Comparison of ENCODE assay signal across 15 cellular contexts in genomic region chr14:87492556-87492955, GRCh38.
DNase-seq lines count a peak whose midpoint lies in the region; ATAC-seq and TF ChIP-seq lines count a peak whose summit lies in the region.
"Had no signal": no experiment of that assay in that cellular context is flagged by ENCODE, and none has a peak within 500 bp of the region (broad histone marks: within the 10 kb centered on the region; RNA-seq: fewer than 3 reads in every experiment).

No MANE protein-coding gene starts in this region.

- ATAC-seq in GM23338, result no peak
- ATAC-seq: HCT116 had no signal

- no peak overlapping the region for H3K4me3 ChIP-seq in GM23338
- H3K4me3 ChIP-seq in endodermal cell (ENCODE audit: low read length), result no peak overlapping the region

- no peaks in the 10 kb centered on the region for H3K27me3 Mint-ChIP-seq in GM23338 (ENCODE audit: insufficient read depth, low read depth, poor library complexity)
- H3K27me3 Mint-ChIP-seq in endodermal cell (ENCODE audit: insufficient read depth), result no peaks in the 10 kb centered on the region
- H3K27me3 Mint-ChIP-seq in nephron (ENCODE audit: low read depth), result no peaks in the 10 kb centered on the region
- H3K27me3 Mint-ChIP-seq: B cell; CD4-positive, alpha-beta T cell had no signal

- H3K9ac ChIP-seq in endodermal cell (ENCODE audit: extremely low read depth, low read length, poor library complexity, severe bottlenecking), result no peak overlapping the region

- H3K27ac Mint-ChIP-seq in GM23338 (0 out of 2 replicates have a peak overlapping the region, but pooled peaks have one; percentile 1), endodermal cell (peak overlapping the region; percentile 64), nephron (peak overlapping the region; percentile 36 to 53 (median 45))
- H3K27ac Mint-ChIP-seq: B cell; CD4-positive, alpha-beta T cell had no signal

- no peaks in the 10 kb centered on the region for H4K20me1 ChIP-seq in GM23338 (replicated peaks; ENCODE audit: insufficient read depth)

- WGBS in endodermal cell (ENCODE audit: insufficient coverage in 1 of 2, insufficient read length in 1 of 2), 2 experiments, result 92% methylated on average over 2 of the region's 2 CpGs; no CpG with 5 or more reads in 1 of the 2 experiments

- H3K27ac ChIP-seq in GM23338 (ENCODE audit: low read depth), result no peak overlapping the region
- no peak overlapping the region for H3K27ac ChIP-seq in endodermal cell (ENCODE audit: low read depth, low read length)

- H3K4me2 ChIP-seq in GM23338, result no peak overlapping the region

- H3K9me2 ChIP-seq in GM23338 (ENCODE audit: insufficient read depth), result no peaks in the 10 kb centered on the region

- H3K36me3 Mint-ChIP-seq in GM23338 (ENCODE audit: low read depth) (no peaks in the 10 kb centered on the region), endodermal cell (ENCODE audit: low read depth) (no peaks in the 10 kb centered on the region), nephron (ENCODE audit: low read depth) (no peaks in the 10 kb centered on the region)

- no peaks in the 10 kb centered on the region for H3K9me3 ChIP-seq in endodermal cell (ENCODE audit: control insufficient read depth, low read length)

- no peak overlapping the region for H3K4me3 Mint-ChIP-seq in GM23338
- H3K4me3 Mint-ChIP-seq in endodermal cell, result no peak overlapping the region
- no peak overlapping the region for H3K4me3 Mint-ChIP-seq in nephron
- H3K4me3 Mint-ChIP-seq: B cell; CD4-positive, alpha-beta T cell had no signal

- no peak for TF ChIP-seq CTCF in GM23338 (conservative IDR thresholded peaks at IDR 0.05; ENCODE audit: low read depth in 2 of 2)
- TF ChIP-seq CTCF in endodermal cell (conservative IDR thresholded peaks at IDR 0.05), result no peak
- TF ChIP-seq CTCF in nephron (IDR thresholded peaks at IDR 0.05; ENCODE audit: unreplicated experiment in 3 of 3), result no peak

- H3K27me3 ChIP-seq in GM23338 (ENCODE audit: insufficient read depth) (no peaks in the 10 kb centered on the region), endodermal cell (ENCODE audit: control insufficient read depth, insufficient read depth, low read length, poor library complexity, severe bottlenecking) (no peaks in the 10 kb centered on the region)

- no peak overlapping the region for H2AFZ ChIP-seq in GM23338

- no peak for DNase-seq in GM23338 (ENCODE audit: low spot score)
- DNase-seq in NCI-H2171 treated with DMSO at 0.1 percent for 48 hours (lab: John Stamatoyannopoulos, UW), result peak; percentile 53
- no peak for DNase-seq in endodermal cell
- DNase-seq in NCI-H1694 treated with DMSO at 0.1 percent for 48 hours (lab: John Stamatoyannopoulos, UW), result no peak
- no peak for DNase-seq in OCI-M1 (lab: John Stamatoyannopoulos, UW)
- no peak for DNase-seq in activated CD8-positive, alpha-beta memory T cell treated with anti-CD3 and anti-CD28 coated beads, Interleukin-2, amount 50 U/mL, for 4 hours
- no peak for DNase-seq in NCI-H345 treated with DMSO at 0.1 percent for 48 hours (lab: John Stamatoyannopoulos, UW; ENCODE audit: unreplicated experiment)
- DNase-seq: C1 segment of cervical spinal cord; CD4-positive, alpha-beta T cell; DND-41; GDM1; IMR-90 had no signal

- no peaks in the 10 kb centered on the region for H3K79me2 ChIP-seq in GM23338 (replicated peaks; ENCODE audit: insufficient read depth)

- H3K4me1 Mint-ChIP-seq in GM23338 (peaks cover 17% of the 10 kb centered on the region), endodermal cell (peaks cover 32% of the 10 kb centered on the region), nephron (peaks cover 7% of the 10 kb centered on the region)
- H3K4me1 Mint-ChIP-seq: B cell had no signal

- H3K9me3 Mint-ChIP-seq in GM23338, result no peaks in the 10 kb centered on the region
- peaks cover 5% of the 10 kb centered on the region for H3K9me3 Mint-ChIP-seq in endodermal cell
- peaks cover 2% of the 10 kb centered on the region for H3K9me3 Mint-ChIP-seq in nephron

- H3K36me3 ChIP-seq in GM23338 (ENCODE audit: insufficient read depth), result no peaks in the 10 kb centered on the region
- H3K36me3 ChIP-seq in endodermal cell (ENCODE audit: control insufficient read depth, insufficient read depth, low read length), result no peaks in the 10 kb centered on the region

- 0 out of 2 replicates have a peak, but pooled peaks cover 6% of the 10 kb centered on the region for H3K4me1 ChIP-seq in GM23338 (ENCODE audit: insufficient read depth)
- peaks cover 5% of the 10 kb centered on the region for H3K4me1 ChIP-seq in endodermal cell (ENCODE audit: control insufficient read depth, insufficient read depth, low read length)

- no peaks in the 10 kb centered on the region for H3F3A ChIP-seq in GM23338 (replicated peaks; ENCODE audit: low read depth)

TF ChIP-seq in GM23338, 12 proteins besides CTCF, POLR2A, EP300 and RAD21:
- TF ChIP-seq STAT1 (IDR thresholded peaks at IDR 0.05; ENCODE audit: unreplicated experiment) (no peak), EZH2phosphoT487 (IDR thresholded peaks at IDR 0.05; ENCODE audit: unreplicated experiment) (no peak), ETS1 (IDR thresholded peaks at IDR 0.05) (no peak), JUNB (IDR thresholded peaks at IDR 0.05; ENCODE audit: unreplicated experiment) (no peak), POLR2AphosphoS5 (IDR thresholded peaks at IDR 0.05; ENCODE audit: low read depth) (no peak), EZH2 (IDR thresholded peaks at IDR 0.05; ENCODE audit: low read depth, unreplicated experiment) (no peak), ZNF331 (CRISPR knock-in tag; IDR thresholded peaks at IDR 0.05; ENCODE audit: low read depth) (no peak), CREB1 (CRISPR knock-in tag; IDR thresholded peaks at IDR 0.05; ENCODE audit: low read depth) (no peak), ZNF462 (CRISPR knock-in tag; IDR thresholded peaks at IDR 0.05) (no peak), NANOG (IDR thresholded peaks at IDR 0.05; ENCODE audit: borderline replicate concordance) (no peak)

Comparison
In these comparisons a context has a peak if more than half of its experiments do, and no peak if none do; other contexts are left out.
1. H3K27ac Mint-ChIP-seq: peak in every context shown above with its lines; median percentile 64 in endodermal cell; 45 in nephron; 1 in GM23338.